In the genomic region with DNA sequence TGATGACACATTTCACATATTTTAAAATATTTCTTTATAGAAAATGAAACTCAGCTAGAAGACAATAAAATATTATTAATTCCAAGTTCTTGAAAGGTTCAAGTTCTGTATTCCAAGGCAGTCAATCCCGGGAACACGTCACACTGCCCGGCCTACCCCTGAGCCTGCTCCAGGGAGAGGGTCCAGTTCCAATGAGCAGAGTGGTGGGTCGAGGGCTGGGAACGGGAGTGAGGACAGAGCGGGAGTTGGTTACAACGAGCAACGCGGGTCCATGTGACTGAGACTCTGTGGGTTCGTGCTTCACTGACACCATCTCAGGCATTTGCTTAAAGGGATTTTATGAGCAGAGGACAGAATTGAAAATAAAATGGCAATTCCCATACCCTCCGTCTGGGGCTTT, we compare ENCODE assay signal across 24 cellular contexts.
"Had no signal": no experiment of that assay in that cellular context is flagged by ENCODE, and none has a peak within 500 bp of the region (broad histone marks: within the 10 kb centered on the region; RNA-seq: fewer than 3 reads in every experiment).

No MANE protein-coding gene starts in this region.

- H3K4me3 ChIP-seq: gastrocnemius medialis, heart right ventricle, lung, psoas muscle, sigmoid colon, testis, tibial artery, upper lobe of left lung had no signal

- H3K4me1 Mint-ChIP-seq: endodermal cell; memory B cell; natural killer cell; neural crest cell; stimulated activated memory B cell treated with anti-CD40 and anti-IgM and Interleukin-4, amounts not matched to agents 10 μg/mL and 1 μg/mL and 100 μg/mL, for 72 hours had no signal

- H3K27ac Mint-ChIP-seq: dendritic cell treated with granulocyte-macrophage colony-stimulating factor and Interleukin-4, amounts not matched to agents 40 ng/mL and 50 ng/mL, for 4 days; endodermal cell; memory B cell; natural killer cell; stimulated activated memory B cell treated with anti-CD40 and anti-IgM and Interleukin-4, amounts not matched to agents 10 μg/mL and 1 μg/mL and 100 μg/mL, for 72 hours had no signal

- H3K4me1 ChIP-seq: gastrocnemius medialis, heart right ventricle, psoas muscle, sigmoid colon, testis, upper lobe of left lung had no signal

- H3K27me3 ChIP-seq: sigmoid colon, testis, tibial artery, upper lobe of left lung had no signal

- H3K36me3 ChIP-seq: gastrocnemius medialis, heart right ventricle, sigmoid colon, tibial artery, upper lobe of left lung had no signal

- H3K9me3 ChIP-seq: gastrocnemius medialis, psoas muscle, sigmoid colon, testis, tibial artery, upper lobe of left lung had no signal

- H3K9me3 Mint-ChIP-seq: natural killer cell; stimulated activated memory B cell treated with anti-CD40 and anti-IgM and Interleukin-4, amounts not matched to agents 10 μg/mL and 1 μg/mL and 100 μg/mL, for 72 hours had no signal

- H3K27me3 Mint-ChIP-seq: dendritic cell treated with granulocyte-macrophage colony-stimulating factor and Interleukin-4, amounts not matched to agents 40 ng/mL and 50 ng/mL, for 4 days; memory B cell had no signal

- H3K4me3 Mint-ChIP-seq: dendritic cell treated with granulocyte-macrophage colony-stimulating factor and Interleukin-4, amounts not matched to agents 40 ng/mL and 50 ng/mL, for 4 days; endodermal cell; memory B cell; natural killer cell; neural crest cell; stimulated activated memory B cell treated with anti-CD40 and anti-IgM and Interleukin-4, amounts not matched to agents 10 μg/mL and 1 μg/mL and 100 μg/mL, for 72 hours had no signal

- DNase-seq: effector CD8-positive, alpha-beta T cell; endodermal cell; foreskin fibroblast; gastrocnemius medialis; heart right ventricle; hippocampal formation; islet precursor cell; left ventricle myocardium superior; natural killer cell; right cardiac atrium; sigmoid colon; stimulated activated CD4-positive, alpha-beta T cell treated with anti-CD3 and anti-CD28 coated beads, Interleukin-4, amount 100 ng/mL, for 4 hours; stimulated activated naive CD8-positive, alpha-beta T cell treated with anti-CD3 and anti-CD28 coated beads, Interleukin-15, Interleukin-2, amounts not matched to agents 100 U/mL and 50 U/mL, for 24 hours; testis; tibial artery; upper lobe of left lung had no signal

- ATAC-seq: esophagus mucosa; gastrocnemius medialis; heart right ventricle; natural killer cell; psoas muscle; stimulated activated memory B cell treated with anti-CD40 and anti-IgM and Interleukin-4, amounts not matched to agents 10 μg/mL and 1 μg/mL and 100 μg/mL, for 72 hours; stimulated activated naive CD8-positive, alpha-beta T cell treated with anti-CD3 and anti-CD28 coated beads, Interleukin-15, Interleukin-2, amounts not matched to agents 100 U/mL and 50 U/mL, for 24 hours had no signal

- H3K36me3 Mint-ChIP-seq: memory B cell; natural killer cell; stimulated activated memory B cell treated with anti-CD40 and anti-IgM and Interleukin-4, amounts not matched to agents 10 μg/mL and 1 μg/mL and 100 μg/mL, for 72 hours had no signal

- H3K27ac ChIP-seq: epithelial cell of prostate, gastrocnemius medialis, heart right ventricle, psoas muscle, sigmoid colon, testis, tibial artery, upper lobe of left lung had no signal
